ENCODE assay signal across 8 cellular contexts in the genomic region with DNA sequence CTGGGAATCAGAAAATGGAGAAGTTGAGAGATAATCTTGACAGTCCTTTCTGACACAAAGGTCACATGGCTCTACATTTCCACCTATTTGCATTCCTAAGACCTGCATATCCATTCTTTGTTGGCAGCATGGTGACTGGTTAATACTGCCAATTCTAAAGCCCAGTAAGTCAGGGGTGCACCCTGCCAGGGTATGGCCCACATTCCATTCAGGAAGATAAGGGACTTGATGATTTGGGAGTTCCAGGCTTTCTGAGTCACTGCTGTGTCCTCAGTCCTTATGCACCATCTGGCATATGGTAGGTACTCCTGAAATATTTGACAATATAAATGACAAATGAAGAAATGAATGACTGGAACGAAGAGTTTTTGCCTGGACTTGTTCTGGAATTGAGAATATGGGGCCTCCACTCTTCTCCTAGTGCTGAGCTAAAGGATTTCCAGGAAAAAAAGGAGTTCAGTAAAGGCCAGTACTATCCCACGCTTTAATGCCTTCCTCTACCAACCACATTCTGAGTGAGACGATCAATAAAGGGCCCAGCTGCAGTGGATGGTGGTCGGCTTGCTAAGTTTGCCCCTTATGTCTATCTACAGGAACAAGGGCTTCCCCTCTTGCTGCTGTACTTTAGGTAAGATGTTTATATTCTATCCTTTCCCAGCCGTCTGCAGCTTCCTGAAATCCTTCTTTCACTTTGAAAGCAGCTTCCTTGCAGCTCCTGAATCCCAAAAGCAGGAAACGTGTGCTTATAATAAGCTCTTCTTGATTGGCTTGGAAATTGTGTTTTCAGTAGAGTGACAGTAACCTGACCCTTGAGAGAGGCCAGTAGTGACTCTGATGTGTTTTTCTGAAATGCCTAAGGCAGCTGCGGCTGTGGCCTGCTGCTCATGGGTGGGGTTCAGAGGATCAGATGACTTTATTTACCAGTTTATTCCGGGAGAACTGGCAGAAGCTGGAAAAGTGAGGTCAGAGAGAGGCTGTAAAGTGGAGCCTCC. TPM values are rescaled to one million over a fixed set of nuclear protein-coding genes. Genes with fewer than 3 reads are reported as not detected.
A peak's percentile ranks its signal among the peaks of the same experiment; 100 is the strongest.
DNase-seq lines count a peak whose midpoint lies in the region; ATAC-seq and TF ChIP-seq lines count a peak whose summit lies in the region.

No MANE protein-coding gene starts in this region.

- H3K9me3 Mint-ChIP-seq in type B pancreatic cell = peaks cover 5% of the 10 kb centered on the region
- H3K9me3 Mint-ChIP-seq in activated CD4-positive, alpha-beta T cell treated with anti-CD3 and anti-CD28 coated beads, Interleukin-2, amount 10 ng/mL, durations not matched to agents 24 days and 14 days = peaks cover 3% of the 10 kb centered on the region

- H3K4me1 ChIP-seq in ascending aorta = peaks cover 0 to 9% of the 10 kb centered on the region in 2 donors
- H3K4me1 ChIP-seq in Karpas-422 (ENCODE audit: low read length) = peaks cover 5% of the 10 kb centered on the region

- TF ChIP-seq EP300 in Ishikawa (IDR thresholded peaks at IDR 0.05; ENCODE audit: borderline replicate concordance) = no peak

- no peak for TF ChIP-seq RAD21 in Ishikawa (IDR thresholded peaks at IDR 0.05; ENCODE audit: low read depth)

- TF ChIP-seq CTCF in ascending aorta (IDR thresholded peaks at IDR 0.05) (no peak), type B pancreatic cell (conservative IDR thresholded peaks at IDR 0.05) (no peak)

- peaks cover 13% of the 10 kb centered on the region for H3K4me1 Mint-ChIP-seq in type B pancreatic cell (ENCODE audit: unreplicated experiment)
- H3K4me1 Mint-ChIP-seq in activated CD4-positive, alpha-beta T cell treated with anti-CD3 and anti-CD28 coated beads, Interleukin-2, amount 10 ng/mL, durations not matched to agents 24 days and 14 days = no peaks in the 10 kb centered on the region

- H3K79me2 ChIP-seq in Karpas-422 (ENCODE audit: low read length) = no peaks in the 10 kb centered on the region

- H4K20me1 ChIP-seq in Karpas-422 (ENCODE audit: insufficient read depth, low read depth, low read length) = no peaks in the 10 kb centered on the region

- no peaks in the 10 kb centered on the region for H3K9me2 ChIP-seq in Karpas-422 (replicated peaks; ENCODE audit: insufficient read depth, low read length)

- no peak overlapping the region for H3K4me3 Mint-ChIP-seq in type B pancreatic cell
- no peak overlapping the region for H3K4me3 Mint-ChIP-seq in activated CD4-positive, alpha-beta T cell treated with anti-CD3 and anti-CD28 coated beads, Interleukin-2, amount 10 ng/mL, durations not matched to agents 24 days and 14 days

- no peak for ATAC-seq in GM21529 (IDR thresholded peaks at IDR 0.05; ENCODE audit: unreplicated experiment)

- no peaks in the 10 kb centered on the region for H3K36me3 ChIP-seq in ascending aorta
- no peaks in the 10 kb centered on the region for H3K36me3 ChIP-seq in Karpas-422 (ENCODE audit: insufficient read depth, low read length)

- no peaks in the 10 kb centered on the region for H3K36me3 Mint-ChIP-seq in type B pancreatic cell
- H3K36me3 Mint-ChIP-seq in activated CD4-positive, alpha-beta T cell treated with anti-CD3 and anti-CD28 coated beads, Interleukin-2, amount 10 ng/mL, durations not matched to agents 24 days and 14 days (ENCODE audit: low read depth) = no peaks in the 10 kb centered on the region

- H3K9me3 ChIP-seq in ascending aorta = no peaks in the 10 kb centered on the region
- no peaks in the 10 kb centered on the region for H3K9me3 ChIP-seq in Karpas-422 (ENCODE audit: low read length)

- H3K27ac Mint-ChIP-seq in type B pancreatic cell = peak overlapping the region; percentile 83
- no peak overlapping the region for H3K27ac Mint-ChIP-seq in activated CD4-positive, alpha-beta T cell treated with anti-CD3 and anti-CD28 coated beads, Interleukin-2, amount 10 ng/mL, durations not matched to agents 24 days and 14 days

- DNase-seq in ascending aorta (ENCODE audit: low spot score in 2 of 2) (no peak), iPS-NIHi7 (ENCODE audit: extremely low spot score) (peak; percentile 23), type B pancreatic cell (ENCODE audit: extremely low spot score, unreplicated experiment) (no peak), NCI-H1930 (lab: John Stamatoyannopoulos, UW) (no peak), Karpas-422 (no peak)
- DNase-seq in activated CD4-positive, alpha-beta T cell treated with anti-CD3 and anti-CD28 coated beads, Interleukin-2, amount 10 ng/mL, durations not matched to agents 24 days and 14 days = no peak

- H3K27me3 ChIP-seq in ascending aorta (no peaks in the 10 kb centered on the region), Karpas-422 (ENCODE audit: low read length) (no peaks in the 10 kb centered on the region)

- H3K9ac ChIP-seq in Karpas-422 (ENCODE audit: low read length) = no peak overlapping the region

- H3K4me3 ChIP-seq in ascending aorta (no peak overlapping the region), Karpas-422 (ENCODE audit: low read length) (no peak overlapping the region)

- H3K27ac ChIP-seq in ascending aorta (peak overlapping the region; percentile 55 to 62), Karpas-422 (ENCODE audit: low read length) (no peak overlapping the region)

- H2AFZ ChIP-seq in Karpas-422 (ENCODE audit: low read length) = no peak overlapping the region

- no peak overlapping the region for H3K4me2 ChIP-seq in Karpas-422 (ENCODE audit: low read depth, low read length, poor library complexity, severe bottlenecking)

- intact Hi-C loops in ascending aorta (cut with DNase I) = no loop called here
- intact Hi-C loops in activated CD4-positive, alpha-beta T cell treated with anti-CD3 and anti-CD28 coated beads, Interleukin-2, amount 10 ng/mL, durations not matched to agents 24 days and 14 days (cut with micrococcal nuclease) = no loop called here

- H3K27me3 Mint-ChIP-seq in type B pancreatic cell = no peaks in the 10 kb centered on the region
- no peaks in the 10 kb centered on the region for H3K27me3 Mint-ChIP-seq in activated CD4-positive, alpha-beta T cell treated with anti-CD3 and anti-CD28 coated beads, Interleukin-2, amount 10 ng/mL, durations not matched to agents 24 days and 14 days

TF ChIP-seq in Ishikawa, 13 proteins besides CTCF, POLR2A, EP300 and RAD21:
- TF ChIP-seq YY1 (IDR thresholded peaks at IDR 0.05; ENCODE audit: low read depth) (no peak), TEAD4 (IDR thresholded peaks at IDR 0.05) (peak; percentile 28; the same call in 1 of the 2 replicates), ZBTB7A (IDR thresholded peaks at IDR 0.05; ENCODE audit: low read depth) (no peak), EGR1 (IDR thresholded peaks at IDR 0.05) (no peak), TCF12 (IDR thresholded peaks at IDR 0.05; ENCODE audit: low read depth) (no peak)
- TF ChIP-seq, protein P1, sequence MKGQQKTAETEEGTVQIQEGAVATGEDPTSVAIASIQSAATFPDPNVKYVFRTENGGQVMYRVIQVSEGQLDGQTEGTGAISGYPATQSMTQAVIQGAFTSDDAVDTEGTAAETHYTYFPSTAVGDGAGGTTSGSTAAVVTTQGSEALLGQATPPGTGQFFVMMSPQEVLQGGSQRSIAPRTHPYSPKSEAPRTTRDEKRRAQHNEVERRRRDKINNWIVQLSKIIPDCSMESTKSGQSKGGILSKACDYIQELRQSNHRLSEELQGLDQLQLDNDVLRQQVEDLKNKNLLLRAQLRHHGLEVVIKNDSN (IDR thresholded peaks at IDR 0.05) = peak; percentile 25; the same call in 1 of the 2 replicates

RNA-seq across cellular contexts. Expression of gene EIF2AK3, which starts 31.9 kb away (rescaled TPM):
- total RNA-seq in ascending aorta (6.5 TPM), type B pancreatic cell (ENCODE audit: low replicate concordance) (22.9 and 31.9 TPM in 2 replicates)
- total RNA-seq in Karpas-422 (2014; rRNA removed; shearing (Covaris generic); ENCODE audit: low replicate concordance) = 10.7 and 18.4 TPM in 2 replicates
- total RNA-seq in activated CD4-positive, alpha-beta T cell treated with anti-CD3 and anti-CD28 coated beads, Interleukin-2, amount 10 ng/mL, durations not matched to agents 24 days and 14 days = 20.2 and 22.8 TPM in 2 replicates

RNA-seq across cellular contexts. Expression of gene RPIA, which starts 32.3 kb away (rescaled TPM):
- total RNA-seq in ascending aorta (4.4 TPM), type B pancreatic cell (ENCODE audit: low replicate concordance) (27.3 and 27.6 TPM in 2 replicates)
- total RNA-seq in Karpas-422 (2014; rRNA removed; shearing (Covaris generic); ENCODE audit: low replicate concordance) = 36.4 and 72.0 TPM in 2 replicates
- total RNA-seq in activated CD4-positive, alpha-beta T cell treated with anti-CD3 and anti-CD28 coated beads, Interleukin-2, amount 10 ng/mL, durations not matched to agents 24 days and 14 days = 80.6 and 86.5 TPM in 2 replicates
